ENCODE assay signal across 2 cellular contexts in genomic region chr4:74410741-74411140, GRCh38.
A peak's percentile ranks its signal among the peaks of the same experiment; 100 is the strongest.
TF ChIP-seq lines count a peak whose summit lies in the region.

No MANE protein-coding gene starts in this region.

TF ChIP-seq in K562, 482 proteins besides CTCF, POLR2A, EP300 and RAD21:
- TF ChIP-seq THAP12 (CRISPR knock-in tag; IDR thresholded peaks at IDR 0.05) (no peak), IFI16 (CRISPR knock-in tag; IDR thresholded peaks at IDR 0.05) (no peak), BRD4 (IDR thresholded peaks at IDR 0.05) (no peak), KLF16 (IDR thresholded peaks at IDR 0.05) (no peak), MEIS2 (IDR thresholded peaks at IDR 0.05; ENCODE audit: partially characterized antibody) (peak; percentile 13)

TF ChIP-seq in WTC11, 78 proteins besides CTCF, POLR2A, EP300 and RAD21:
- TF ChIP-seq ZNF219 (CRISPR knock-in tag; IDR thresholded peaks at IDR 0.05; ENCODE audit: borderline replicate concordance) (no peak), TP53 (CRISPR knock-in tag; IDR thresholded peaks at IDR 0.05) (no peak), TCF7 (CRISPR knock-in tag; IDR thresholded peaks at IDR 0.05; ENCODE audit: low read depth) (no peak), ZBTB21 (CRISPR knock-in tag; IDR thresholded peaks at IDR 0.05; ENCODE audit: borderline replicate concordance) (no peak), GRHL2 (CRISPR knock-in tag; IDR thresholded peaks at IDR 0.05; ENCODE audit: insufficient replicate concordance, severe bottlenecking) (no peak), GABPB1 (CRISPR knock-in tag; IDR thresholded peaks at IDR 0.05) (no peak), ATF3 (CRISPR knock-in tag; conservative IDR thresholded peaks at IDR 0.05) (no peak), MAX (CRISPR knock-in tag; IDR thresholded peaks at IDR 0.05) (no peak), IRF2 (CRISPR knock-in tag; IDR thresholded peaks at IDR 0.05; ENCODE audit: borderline replicate concordance, low read depth) (no peak), STAT6 (CRISPR knock-in tag; conservative IDR thresholded peaks at IDR 0.05; ENCODE audit: low read depth) (no peak), HMGXB4 (CRISPR knock-in tag; IDR thresholded peaks at IDR 0.05) (no peak), ZNF317 (CRISPR knock-in tag; IDR thresholded peaks at IDR 0.05; ENCODE audit: borderline replicate concordance, low read depth) (no peak), USF2 (CRISPR knock-in tag; IDR thresholded peaks at IDR 0.05) (no peak), ZNF512 (CRISPR knock-in tag; IDR thresholded peaks at IDR 0.05; ENCODE audit: borderline replicate concordance) (no peak), CBFB (CRISPR knock-in tag; IDR thresholded peaks at IDR 0.05; ENCODE audit: low read depth) (no peak), SOX15 (CRISPR knock-in tag; IDR thresholded peaks at IDR 0.05) (no peak), E2F1 (CRISPR knock-in tag; IDR thresholded peaks at IDR 0.05) (no peak)
